ENCODE assay signal across 8 cellular contexts in genomic region chr13:40665061-40665753, GRCh38. TPM values are rescaled to one million over a fixed set of nuclear protein-coding genes. Genes with fewer than 3 reads are reported as not detected.
DNase-seq lines count a peak whose midpoint lies in the region; ATAC-seq and TF ChIP-seq lines count a peak whose summit lies in the region.

No MANE protein-coding gene starts in this region.

- ATAC-seq in HG03521 (IDR thresholded peaks at IDR 0.05; ENCODE audit: unreplicated experiment) (peak; percentile 3), HG03571 (IDR thresholded peaks at IDR 0.05; ENCODE audit: unreplicated experiment) (no peak)

- H3K36me3 Mint-ChIP-seq in activated CD4-positive, alpha-beta T cell treated with anti-CD3 and anti-CD28 coated beads, Interleukin-2, amount 10 ng/mL, durations not matched to agents 24 days and 14 days (ENCODE audit: low read depth), result peaks cover 26% of the 10 kb centered on the region
- H3K36me3 Mint-ChIP-seq in endodermal cell (ENCODE audit: low read depth), result no peaks in the 10 kb centered on the region

- no peak for TF ChIP-seq CTCF in endodermal cell (conservative IDR thresholded peaks at IDR 0.05)

- peak overlapping the region; percentile 93 for H3K4me3 Mint-ChIP-seq in activated CD4-positive, alpha-beta T cell treated with anti-CD3 and anti-CD28 coated beads, Interleukin-2, amount 10 ng/mL, durations not matched to agents 24 days and 14 days
- peak overlapping the region; percentile 93 for H3K4me3 Mint-ChIP-seq in endodermal cell

- no peaks in the 10 kb centered on the region for H3K36me3 ChIP-seq in endodermal cell (ENCODE audit: control insufficient read depth, insufficient read depth, low read length)
- H3K36me3 ChIP-seq in subcutaneous abdominal adipose tissue (ENCODE audit: control insufficient read depth in 5 of 5, insufficient read depth in 5 of 5, low read length in 5 of 5), result no peaks in the 10 kb centered on the region

- H3K27me3 ChIP-seq in endodermal cell (ENCODE audit: control insufficient read depth, insufficient read depth, low read length, poor library complexity, severe bottlenecking) (no peaks in the 10 kb centered on the region), mononuclear cell (ENCODE audit: insufficient read depth, low read length) (no peaks in the 10 kb centered on the region), subcutaneous abdominal adipose tissue (ENCODE audit: control insufficient read depth in 5 of 5, insufficient read depth in 4 of 5, low read length in 5 of 5) (no peaks in the 10 kb centered on the region)

- H3K9me3 ChIP-seq in endodermal cell (ENCODE audit: control insufficient read depth, low read length), result no peaks in the 10 kb centered on the region
- H3K9me3 ChIP-seq in mononuclear cell (ENCODE audit: low read depth, low read length), result no peaks in the 10 kb centered on the region
- H3K9me3 ChIP-seq in subcutaneous abdominal adipose tissue (ENCODE audit: control insufficient read depth in 5 of 5, low read length in 5 of 5), result no peaks in the 10 kb centered on the region

- H3K4me1 ChIP-seq in endodermal cell (ENCODE audit: control insufficient read depth, insufficient read depth, low read length) (peaks cover 8% of the 10 kb centered on the region), mononuclear cell (ENCODE audit: insufficient read depth, low read length) (peaks cover 36% of the 10 kb centered on the region), subcutaneous abdominal adipose tissue (ENCODE audit: control insufficient read depth in 5 of 5, insufficient read depth in 5 of 5, low read length in 5 of 5) (peaks cover 2 to 53% (median 43%) of the 10 kb centered on the region in 5 donors)

- H3K9me3 Mint-ChIP-seq in activated CD4-positive, alpha-beta T cell treated with anti-CD3 and anti-CD28 coated beads, Interleukin-2, amount 10 ng/mL, durations not matched to agents 24 days and 14 days, result no peaks in the 10 kb centered on the region
- no peaks in the 10 kb centered on the region for H3K9me3 Mint-ChIP-seq in endodermal cell

- no peak overlapping the region for H3K27ac ChIP-seq in endodermal cell (ENCODE audit: low read depth, low read length)
- peak overlapping the region; percentile 96 for H3K27ac ChIP-seq in subcutaneous abdominal adipose tissue (ENCODE audit: low read depth, low read length)

- H3K4me1 Mint-ChIP-seq in activated CD4-positive, alpha-beta T cell treated with anti-CD3 and anti-CD28 coated beads, Interleukin-2, amount 10 ng/mL, durations not matched to agents 24 days and 14 days, result peaks cover 44% of the 10 kb centered on the region
- peaks cover 31% of the 10 kb centered on the region for H3K4me1 Mint-ChIP-seq in endodermal cell

- DNase-seq in NCI-H748 (lab: John Stamatoyannopoulos, UW; ENCODE audit: unreplicated experiment) (peak; percentile 62), NCI-H748 treated with DMSO at 0.1 percent for 48 hours (lab: John Stamatoyannopoulos, UW) (no peak), endodermal cell (peak; percentile 77)
- DNase-seq in activated CD4-positive, alpha-beta T cell treated with anti-CD3 and anti-CD28 coated beads, Interleukin-2, amount 10 ng/mL, durations not matched to agents 24 days and 14 days, result peak; percentile 83

- intact Hi-C loops in activated CD4-positive, alpha-beta T cell treated with anti-CD3 and anti-CD28 coated beads, Interleukin-2, amount 10 ng/mL, durations not matched to agents 24 days and 14 days (cut with micrococcal nuclease), result loop anchor here (5.0 to 10.0 kb wide), 2 partner anchors 320 to 352 kb away; partner anchors contain the start of gene ELF1

- H3K4me3 ChIP-seq in endodermal cell (ENCODE audit: low read length) (peak overlapping the region; percentile 79), mononuclear cell (ENCODE audit: low read length) (peak overlapping the region; percentile 83), subcutaneous abdominal adipose tissue (ENCODE audit: low read depth in 1 of 5, low read length in 5 of 5) (peak overlapping the region; percentile 72 to 99 (median 92))

- 0% methylated on average over 30 to 83 of the region's 83 CpGs for WGBS in endodermal cell (ENCODE audit: insufficient coverage in 1 of 2, insufficient read length in 1 of 2), 2 experiments

- peak overlapping the region; percentile 95 for H3K27ac Mint-ChIP-seq in activated CD4-positive, alpha-beta T cell treated with anti-CD3 and anti-CD28 coated beads, Interleukin-2, amount 10 ng/mL, durations not matched to agents 24 days and 14 days
- peak overlapping the region; percentile 55 for H3K27ac Mint-ChIP-seq in endodermal cell

- H3K27me3 Mint-ChIP-seq in activated CD4-positive, alpha-beta T cell treated with anti-CD3 and anti-CD28 coated beads, Interleukin-2, amount 10 ng/mL, durations not matched to agents 24 days and 14 days, result no peaks in the 10 kb centered on the region
- H3K27me3 Mint-ChIP-seq in endodermal cell (ENCODE audit: insufficient read depth), result no peaks in the 10 kb centered on the region

- H3K9ac ChIP-seq in endodermal cell (ENCODE audit: extremely low read depth, low read length, poor library complexity, severe bottlenecking), result peak overlapping the region; percentile 71
- H3K9ac ChIP-seq in subcutaneous abdominal adipose tissue (ENCODE audit: low read length in 5 of 5), result peak overlapping the region; percentile 16 to 96 (median 91)

RNA-seq across cellular contexts. Expression of gene FOXO1, which starts 1.2 kb away (rescaled TPM):
- 38.1 and 39.6 TPM in 2 replicates for total RNA-seq in activated CD4-positive, alpha-beta T cell treated with anti-CD3 and anti-CD28 coated beads, Interleukin-2, amount 10 ng/mL, durations not matched to agents 24 days and 14 days
- total RNA-seq in endodermal cell, result 10 to 100 TPM; 20.1 to 29.7 TPM
- 10.5 TPM for polyA plus RNA-seq in endodermal cell (2013, experiment 1 of 2)
- 10.4 TPM for polyA plus RNA-seq in endodermal cell (2013, experiment 2 of 2)
- 80.6 TPM for total RNA-seq in mononuclear cell
